In the genomic region with DNA sequence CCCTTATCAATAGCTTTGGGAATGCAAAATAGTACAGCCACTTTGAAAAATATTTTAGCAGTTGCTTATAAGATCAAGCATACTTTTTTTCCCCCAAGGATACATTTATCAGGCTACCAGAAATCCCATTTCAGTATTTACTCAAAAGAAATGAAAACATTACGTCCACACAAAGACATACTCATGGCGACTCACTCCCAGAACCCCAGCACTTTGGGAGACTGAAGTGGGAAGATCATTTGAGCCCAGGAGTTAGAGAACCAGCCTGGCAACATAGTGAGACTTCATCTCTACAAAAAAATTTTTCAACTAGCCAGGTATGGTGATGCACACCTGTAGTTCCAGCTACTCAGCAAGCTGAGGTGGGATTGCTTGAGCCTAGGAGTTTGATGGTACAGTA, we compare ENCODE assay signal across 1 cellular context.
A peak's percentile ranks its signal among the peaks of the same experiment; 100 is the strongest.
TF ChIP-seq lines count a peak whose summit lies in the region.

No MANE protein-coding gene starts in this region.

TF ChIP-seq in SK-N-SH, 30 proteins besides CTCF, POLR2A, EP300 and RAD21 (continued from another document):
- TF ChIP-seq, protein P1, sequence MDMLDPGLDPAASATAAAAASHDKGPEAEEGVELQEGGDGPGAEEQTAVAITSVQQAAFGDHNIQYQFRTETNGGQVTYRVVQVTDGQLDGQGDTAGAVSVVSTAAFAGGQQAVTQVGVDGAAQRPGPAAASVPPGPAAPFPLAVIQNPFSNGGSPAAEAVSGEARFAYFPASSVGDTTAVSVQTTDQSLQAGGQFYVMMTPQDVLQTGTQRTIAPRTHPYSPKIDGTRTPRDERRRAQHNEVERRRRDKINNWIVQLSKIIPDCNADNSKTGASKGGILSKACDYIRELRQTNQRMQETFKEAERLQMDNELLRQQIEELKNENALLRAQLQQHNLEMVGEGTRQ (IDR thresholded peaks at IDR 0.05; ENCODE audit: borderline replicate concordance, low read depth, low read length) = no peak
- TF ChIP-seq FOXJ3 (CRISPR knock-in tag; IDR thresholded peaks at IDR 0.05) = no peak
- no peak for TF ChIP-seq YY1 (IDR thresholded peaks at IDR 0.05; ENCODE audit: low read depth)
- peak; percentile 80 for TF ChIP-seq FOSL2 (IDR thresholded peaks at IDR 0.05; ENCODE audit: borderline replicate concordance, low read depth)
- TF ChIP-seq SIN3A (IDR thresholded peaks at IDR 0.05; ENCODE audit: borderline replicate concordance, low read depth, low read length) = 0 out of 2 replicates have a peak, but pooled peaks have one; percentile 44
- TF ChIP-seq JUND (IDR thresholded peaks at IDR 0.05) = peak; percentile 58
